Comparison of ENCODE assay signal across 35 cellular contexts in the genomic region with DNA sequence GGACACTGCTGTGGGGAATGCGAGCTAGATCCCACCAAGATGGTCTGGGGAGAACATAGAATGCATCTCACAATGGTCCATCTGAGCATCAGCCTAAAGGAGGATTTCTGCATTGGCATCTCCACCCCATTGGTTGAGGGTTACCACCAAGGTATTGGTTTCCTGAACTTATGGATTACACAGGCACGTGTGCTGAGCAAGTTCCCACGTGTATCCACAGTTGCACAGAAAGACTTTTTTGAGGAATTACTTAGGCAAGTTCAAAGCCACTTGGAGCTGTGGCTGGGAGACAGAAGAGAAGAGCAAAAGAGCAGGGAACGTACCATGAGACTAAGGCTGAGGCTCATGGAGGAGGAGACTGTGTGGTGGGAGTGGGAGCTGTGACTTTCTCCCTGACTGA. TPM values are rescaled to one million over a fixed set of nuclear protein-coding genes. Genes with fewer than 3 reads are reported as not detected.
"Had no signal": no experiment of that assay in that cellular context is flagged by ENCODE, and none has a peak within 500 bp of the region (broad histone marks: within the 10 kb centered on the region; RNA-seq: fewer than 3 reads in every experiment).

No MANE protein-coding gene starts in this region.

- H3K4me3 ChIP-seq: neural progenitor cell, ovary, psoas muscle, skin epidermis, smooth muscle cell, spleen, suprapubic skin, testis, tibial artery, transverse colon, upper lobe of left lung, vagina had no signal

- H3K4me1 ChIP-seq: parathyroid adenoma, psoas muscle, spleen, suprapubic skin, testis, tibial artery, transverse colon, upper lobe of left lung, vagina had no signal

- H3K9me3 ChIP-seq: ovary, psoas muscle, spleen, suprapubic skin, testis, tibial artery, transverse colon, upper lobe of left lung, vagina had no signal

- H3K27ac Mint-ChIP-seq: naive thymus-derived CD4-positive, alpha-beta T cell; natural killer cell; nephron; neural progenitor cell; progenitor cell of endocrine pancreas; stimulated activated memory B cell treated with anti-CD40 and anti-IgM and Interleukin-4, amounts not matched to agents 10 μg/mL and 1 μg/mL and 100 μg/mL, for 72 hours had no signal

- H3K9ac ChIP-seq: neural progenitor cell, parathyroid adenoma had no signal

- H2AFZ ChIP-seq: neural progenitor cell, parathyroid adenoma had no signal

- H3K4me1 Mint-ChIP-seq: naive thymus-derived CD4-positive, alpha-beta T cell; natural killer cell; nephron; stimulated activated memory B cell treated with anti-CD40 and anti-IgM and Interleukin-4, amounts not matched to agents 10 μg/mL and 1 μg/mL and 100 μg/mL, for 72 hours; stimulated activated naive CD8-positive, alpha-beta T cell treated with anti-CD3 and anti-CD28 coated beads, Interleukin-15, amount 100 ng/mL, for 72 hours had no signal

- ATAC-seq: naive thymus-derived CD4-positive, alpha-beta T cell; natural killer cell; psoas muscle; right cardiac atrium; sciatic nerve; stimulated activated memory B cell treated with anti-CD40 and anti-IgM and Interleukin-4, amounts not matched to agents 10 μg/mL and 1 μg/mL and 100 μg/mL, for 72 hours; stimulated activated naive CD8-positive, alpha-beta T cell treated with anti-CD3 and anti-CD28 coated beads, Interleukin-15, amount 100 ng/mL, for 72 hours; stimulated activated naive CD8-positive, alpha-beta T cell treated with anti-CD3 and anti-CD28 coated beads, Interleukin-15, Interleukin-2, amounts not matched to agents 100 U/mL and 50 U/mL, for 24 hours had no signal

- H3K9me3 Mint-ChIP-seq: naive thymus-derived CD4-positive, alpha-beta T cell; natural killer cell; nephron; neural progenitor cell; stimulated activated memory B cell treated with anti-CD40 and anti-IgM and Interleukin-4, amounts not matched to agents 10 μg/mL and 1 μg/mL and 100 μg/mL, for 72 hours; stimulated activated naive CD8-positive, alpha-beta T cell treated with anti-CD3 and anti-CD28 coated beads, Interleukin-15, amount 100 ng/mL, for 72 hours had no signal

- H3K79me2 ChIP-seq: parathyroid adenoma had no signal

- H3K36me3 ChIP-seq: neural progenitor cell, ovary, spleen, suprapubic skin, tibial artery, transverse colon, upper lobe of left lung, vagina had no signal

- DNase-seq: naive thymus-derived CD4-positive, alpha-beta T cell; natural killer cell; occipital lobe; ovary; psoas muscle; right cardiac atrium; spleen; stimulated activated CD4-positive, alpha-beta T cell treated with anti-CD3 and anti-CD28 coated beads, Interleukin-12 subunit alpha, Interleukin-12 subunit beta, amount 100 ng/mL, for 4 hours; stimulated activated CD4-positive, alpha-beta T cell treated with anti-CD3 and anti-CD28 coated beads, Interleukin-1b, Interleukin-23, amount 100 ng/mL, for 48 hours; stimulated activated CD4-positive, alpha-beta T cell treated with anti-CD3 and anti-CD28 coated beads, Interleukin-4, amount 100 ng/mL, for 1 hour; stimulated activated CD4-positive, alpha-beta T cell treated with anti-CD3 and anti-CD28 coated beads, Interleukin-4, amount 100 ng/mL, for 4 hours; stimulated activated CD8-positive, alpha-beta memory T cell treated with anti-CD3 and anti-CD28 coated beads, Interleukin-4, amount 100 ng/mL, for 48 hours; stimulated activated naive CD4-positive, alpha-beta T cell; stimulated activated naive CD8-positive, alpha-beta T cell treated with anti-CD3 and anti-CD28 coated beads, Interleukin-15, amount 100 ng/mL, for 72 hours; stimulated activated naive CD8-positive, alpha-beta T cell treated with anti-CD3 and anti-CD28 coated beads, Interleukin-15, Interleukin-2, amounts not matched to agents 100 U/mL and 50 U/mL, for 24 hours; substantia nigra; testis; tibial artery; transverse colon; upper lobe of left lung had no signal

- H3K4me2 ChIP-seq: neural progenitor cell, smooth muscle cell had no signal

- H3K4me3 Mint-ChIP-seq: naive thymus-derived CD4-positive, alpha-beta T cell; natural killer cell; nephron; neural progenitor cell; stimulated activated memory B cell treated with anti-CD40 and anti-IgM and Interleukin-4, amounts not matched to agents 10 μg/mL and 1 μg/mL and 100 μg/mL, for 72 hours; stimulated activated naive CD8-positive, alpha-beta T cell treated with anti-CD3 and anti-CD28 coated beads, Interleukin-15, amount 100 ng/mL, for 72 hours had no signal

- H3K36me3 Mint-ChIP-seq: naive thymus-derived CD4-positive, alpha-beta T cell; natural killer cell; neural progenitor cell; stimulated activated memory B cell treated with anti-CD40 and anti-IgM and Interleukin-4, amounts not matched to agents 10 μg/mL and 1 μg/mL and 100 μg/mL, for 72 hours had no signal

- H3K27me3 ChIP-seq: ovary, testis, tibial artery, upper lobe of left lung, vagina had no signal

- H3K27ac ChIP-seq: neural progenitor cell, ovary, parathyroid adenoma, psoas muscle, skin epidermis, spleen, suprapubic skin, testis, tibial artery, transverse colon, upper lobe of left lung, vagina had no signal

- FAIRE-seq: urothelium cell line had no signal

RNA-seq across cellular contexts. Expression of a gene that starts 43.1 kb away (rescaled TPM):
- total RNA-seq: osteoblast, renal cortical epithelial cell had no signal
- polyA plus RNA-seq: naive thymus-derived CD4-positive, alpha-beta T cell had no signal

RNA-seq across cellular contexts. Expression of a gene that starts 44.1 kb away (rescaled TPM):
- total RNA-seq: naive thymus-derived CD4-positive, alpha-beta T cell; natural killer cell; occipital lobe; osteoblast; ovary; progenitor cell of endocrine pancreas; psoas muscle; renal cortical epithelial cell; right cardiac atrium; sciatic nerve; smooth muscle cell; suprapubic skin; transverse colon; upper lobe of left lung; ureter; vagina had no signal
- polyA plus RNA-seq: naive thymus-derived CD4-positive, alpha-beta T cell; neural cell; ovary; psoas muscle; right cardiac atrium; smooth muscle cell; spleen had no signal
